In the genomic region with DNA sequence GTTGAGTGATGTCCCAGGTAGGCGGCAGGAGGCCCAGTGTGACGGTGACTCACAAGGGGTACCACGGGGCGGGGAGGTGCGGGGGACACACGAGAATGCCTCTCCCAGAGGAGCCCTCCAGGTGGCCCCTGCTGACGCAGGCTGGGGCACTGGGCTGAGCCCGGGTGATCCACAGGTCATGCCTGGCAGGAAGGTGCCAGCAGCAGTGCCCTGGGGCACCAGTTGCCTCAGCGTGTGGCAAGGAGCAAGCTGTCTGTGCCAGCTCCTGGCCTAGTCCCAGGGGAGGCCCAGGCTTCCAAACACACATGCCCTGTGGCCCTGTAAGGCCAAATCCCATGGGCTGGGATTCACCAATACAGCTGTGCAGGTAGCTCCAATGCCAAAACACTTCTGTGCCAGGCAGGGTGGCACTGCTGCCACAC, we compare ENCODE assay signal across 17 cellular contexts. TPM values are rescaled to one million over a fixed set of nuclear protein-coding genes. Genes with fewer than 3 reads are reported as not detected.
DNase-seq lines count a peak whose midpoint lies in the region; ATAC-seq and TF ChIP-seq lines count a peak whose summit lies in the region.
"Had no signal": no experiment of that assay in that cellular context is flagged by ENCODE, and none has a peak within 500 bp of the region (broad histone marks: within the 10 kb centered on the region; RNA-seq: fewer than 3 reads in every experiment).

No MANE protein-coding gene starts in this region.

- H3K27me3 Mint-ChIP-seq in Calu3 (ENCODE audit: unreplicated experiment) = no peaks in the 10 kb centered on the region
- H3K27me3 Mint-ChIP-seq in glutamatergic neuron (ENCODE audit: unreplicated experiment) = peaks cover 4% of the 10 kb centered on the region
- no peaks in the 10 kb centered on the region for H3K27me3 Mint-ChIP-seq in natural killer cell (ENCODE audit: low read depth in 2 of 2)
- H3K27me3 Mint-ChIP-seq: activated CD4-positive, alpha-beta T cell treated with anti-CD3 and anti-CD28 coated beads, Interleukin-2, amount 10 ng/mL, durations not matched to agents 24 days and 14 days; activated naive CD8-positive, alpha-beta T cell treated with anti-CD3 and anti-CD28 coated beads, Interleukin-2, amount 10 ng/mL, durations not matched to agents 7 days and 5 days; progenitor cell of endocrine pancreas had no signal

- H4K8ac ChIP-seq in trophoblast cell (ENCODE audit: low read depth, low read length) = no peak overlapping the region

- POLR2A ChIA-PET in Panc1 (lab: Charles Lee) = interaction anchor here (0.6 to 1.0 kb wide), 9 partner anchors 19 to 1638 kb away, joined by 3 to 8 read pairs (median 4); no protein-coding TSS in a partner anchor

- H3K4ac ChIP-seq in trophoblast cell (ENCODE audit: low read depth, low read length) = no peak overlapping the region

- no peak for TF ChIP-seq CTCF in Calu3 (IDR thresholded peaks at IDR 0.05; ENCODE audit: unreplicated experiment)
- TF ChIP-seq CTCF in Panc1 (IDR thresholded peaks at IDR 0.05) = no peak
- no peak for TF ChIP-seq CTCF in glutamatergic neuron (IDR thresholded peaks at IDR 0.05; ENCODE audit: partially characterized antibody, unreplicated experiment)
- no peak for TF ChIP-seq CTCF in natural killer cell (IDR thresholded peaks at IDR 0.05)

- no peak overlapping the region for H3K14ac ChIP-seq in trophoblast cell (ENCODE audit: low read length)

- intact Hi-C loops in Calu3 (cut with micrococcal nuclease; ENCODE audit: unreplicated experiment) (no loop called here), Panc1 (cut with micrococcal nuclease; ENCODE audit: unreplicated experiment) (no loop called here), natural killer cell (cut with micrococcal nuclease) (no loop called here)

- H2AK5ac ChIP-seq in trophoblast cell (ENCODE audit: low read length) = no peak overlapping the region

- no CpG with 5 or more reads among the region's 9 CpGs for WGBS in trophoblast cell (ENCODE audit: extremely low coverage, insufficient coverage, insufficient read length)

- H3K79me1 ChIP-seq in trophoblast cell (ENCODE audit: low read length) = no peaks in the 10 kb centered on the region

- H3K27ac Mint-ChIP-seq in Calu3 (ENCODE audit: unreplicated experiment) (peak overlapping the region; percentile 69), glutamatergic neuron (ENCODE audit: unreplicated experiment) (peak overlapping the region; percentile 39), natural killer cell (no peak overlapping the region)
- H3K27ac Mint-ChIP-seq: activated naive CD8-positive, alpha-beta T cell treated with anti-CD3 and anti-CD28 coated beads, Interleukin-2, amount 10 ng/mL, durations not matched to agents 7 days and 5 days had no signal

- H3K4me3 Mint-ChIP-seq in Calu3 (ENCODE audit: low read depth, unreplicated experiment) (peak overlapping the region; percentile 22), glutamatergic neuron (ENCODE audit: unreplicated experiment) (no peak overlapping the region), natural killer cell (no peak overlapping the region)
- H3K4me3 Mint-ChIP-seq: activated CD4-positive, alpha-beta T cell treated with anti-CD3 and anti-CD28 coated beads, Interleukin-2, amount 10 ng/mL, durations not matched to agents 24 days and 14 days; activated naive CD8-positive, alpha-beta T cell treated with anti-CD3 and anti-CD28 coated beads, Interleukin-2, amount 10 ng/mL, durations not matched to agents 7 days and 5 days had no signal

- no peak overlapping the region for H4K91ac ChIP-seq in trophoblast cell (ENCODE audit: low read depth, low read length)

- H4K12ac ChIP-seq in trophoblast cell (ENCODE audit: low read depth, low read length) = no peak overlapping the region

- H3K23ac ChIP-seq in trophoblast cell (ENCODE audit: low read length) = no peak overlapping the region

- H3K27ac ChIP-seq in Panc1 (ENCODE audit: low read length) (no peak overlapping the region), trophoblast cell (ENCODE audit: low read depth, low read length) (no peak overlapping the region)
- H3K27ac ChIP-seq: SJCRH30 had no signal

- peaks cover 44% of the 10 kb centered on the region for H3K36me3 ChIP-seq in Panc1 (ENCODE audit: control insufficient read depth, insufficient read depth, low read length)
- peaks cover 28 to 31% of the 10 kb centered on the region in 2 experiments for H3K36me3 ChIP-seq in trophoblast cell (ENCODE audit: control insufficient read depth in 1 of 2, insufficient read depth in 2 of 2, low read length in 2 of 2)

- ATAC-seq in Panc1 (peak; percentile 51), GM21367 (IDR thresholded peaks at IDR 0.05; ENCODE audit: unreplicated experiment) (no peak), natural killer cell (no peak)

- H3K9me3 ChIP-seq in Panc1 (ENCODE audit: control insufficient read depth, insufficient read depth, low read depth, low read length) (no peaks in the 10 kb centered on the region), trophoblast cell (ENCODE audit: insufficient read depth, low read depth, low read length) (no peaks in the 10 kb centered on the region)
- H3K9me3 ChIP-seq: SJCRH30 had no signal

- H3K4me1 Mint-ChIP-seq in Calu3 (ENCODE audit: low read depth, unreplicated experiment) (peaks cover 28% of the 10 kb centered on the region), glutamatergic neuron (ENCODE audit: low read depth, unreplicated experiment) (peaks cover 7% of the 10 kb centered on the region), natural killer cell (peaks cover 48 to 73% of the 10 kb centered on the region in 2 donors)

- CTCF ChIA-PET in Calu3 (lab: Charles Lee) (interaction anchor here (0.8 kb wide), 1 partner anchor 40 kb away, joined by 4 read pairs; no protein-coding TSS in a partner anchor), Panc1 (lab: Charles Lee) (interaction anchor here (0.6 to 2.4 kb wide), 7 partner anchors 10 to 817 kb away, joined by 3 to 15 read pairs (median 4); no protein-coding TSS in a partner anchor)

- H3K27me3 ChIP-seq in Panc1 (ENCODE audit: control insufficient read depth, insufficient read depth, low read length) = no peaks in the 10 kb centered on the region
- no peaks in the 10 kb centered on the region for H3K27me3 ChIP-seq in trophoblast cell (ENCODE audit: insufficient read depth, low read length)
- H3K27me3 ChIP-seq: SJCRH30 had no signal

- H3K4me1 ChIP-seq in Panc1 (ENCODE audit: control insufficient read depth, insufficient read depth, low read length) (peaks cover 12% of the 10 kb centered on the region), trophoblast cell (ENCODE audit: control insufficient read depth in 1 of 2, insufficient read depth in 2 of 2, low read length in 2 of 2) (no peaks in the 10 kb centered on the region)

- no peaks in the 10 kb centered on the region for H3K79me2 ChIP-seq in trophoblast cell (ENCODE audit: control insufficient read depth, insufficient read depth, low read length, poor library complexity)

- no peak overlapping the region for H2BK120ac ChIP-seq in trophoblast cell (ENCODE audit: insufficient read depth, low read length, poor library complexity)

- H3K36me3 Mint-ChIP-seq in Calu3 (ENCODE audit: insufficient read depth, unreplicated experiment) = peaks cover 36% of the 10 kb centered on the region
- no peaks in the 10 kb centered on the region for H3K36me3 Mint-ChIP-seq in glutamatergic neuron (ENCODE audit: unreplicated experiment)
- H3K36me3 Mint-ChIP-seq in natural killer cell = peaks cover 6% of the 10 kb centered on the region

- H2BK12ac ChIP-seq in trophoblast cell (ENCODE audit: low read length) = no peak overlapping the region

- H2BK5ac ChIP-seq in trophoblast cell (ENCODE audit: low read depth, low read length, poor library complexity) = no peak overlapping the region

- BruUV-seq in Calu3 (replicated peaks; lab: Mats Ljungman, UMichigan) (no TSS peak), Panc1 (replicated peaks; lab: Mats Ljungman, UMichigan) (no TSS peak)

- peak overlapping the region; percentile 61 for H3K18ac ChIP-seq in trophoblast cell (ENCODE audit: low read length)

- H3K9ac ChIP-seq in trophoblast cell (ENCODE audit: low read length) = no peak overlapping the region

- H3K9me3 Mint-ChIP-seq in Calu3 (ENCODE audit: low read depth, unreplicated experiment) (no peaks in the 10 kb centered on the region), glutamatergic neuron (ENCODE audit: unreplicated experiment) (peaks cover 6% of the 10 kb centered on the region), natural killer cell (no peaks in the 10 kb centered on the region)
- H3K9me3 Mint-ChIP-seq: activated CD4-positive, alpha-beta T cell treated with anti-CD3 and anti-CD28 coated beads, Interleukin-2, amount 10 ng/mL, durations not matched to agents 24 days and 14 days; activated naive CD8-positive, alpha-beta T cell treated with anti-CD3 and anti-CD28 coated beads, Interleukin-2, amount 10 ng/mL, durations not matched to agents 7 days and 5 days had no signal

- no peak overlapping the region for H2AFZ ChIP-seq in trophoblast cell (ENCODE audit: insufficient read depth, low read length, poor library complexity)

- H3K4me2 ChIP-seq in trophoblast cell (ENCODE audit: low read length) = no peak overlapping the region

- H3K4me3 ChIP-seq in Panc1 (ENCODE audit: low read depth in 2 of 2, low read length in 2 of 2) = no peak overlapping the region
- no peak overlapping the region for H3K4me3 ChIP-seq in trophoblast cell (ENCODE audit: low read depth, low read length)
- H3K4me3 ChIP-seq: SJCRH30 had no signal

- DNase-seq in Calu3 = peak; percentile 83
- no peak for DNase-seq in Panc1 (ENCODE audit: low read depth, low spot score)
- no peak for DNase-seq in glutamatergic neuron
- DNase-seq in trophoblast cell = no peak
- DNase-seq in HUDEP-2 (lab: John Stamatoyannopoulos, UW; ENCODE audit: unreplicated experiment in 76 of 76) = no peak
- no peak for DNase-seq in NCI-H2107 (lab: John Stamatoyannopoulos, UW)
- no peak for DNase-seq in natural killer cell
- DNase-seq: activated CD4-positive, alpha-beta T cell treated with anti-CD3 and anti-CD28 coated beads, Interleukin-2, amount 10 ng/mL, durations not matched to agents 24 days and 14 days; activated naive CD8-positive, alpha-beta T cell treated with anti-CD3 and anti-CD28 coated beads, Interleukin-2, amount 10 ng/mL, durations not matched to agents 7 days and 5 days; caudate nucleus; NCI-H187 treated with DMSO at 0.1 percent for 48 hours; SJCRH30; T1000 had no signal

- in situ Hi-C loops in Panc1 (cut with HindIII; ENCODE audit: low pct_unique_long_range_greater_than_20kb, low sequenced_read_pairs) = no loop called here

RNA-seq across cellular contexts. Expression of a gene that starts 28.0 kb away (rescaled TPM):
- 179 and 182 TPM in 2 replicates for total RNA-seq in Calu3 (2022)
- total RNA-seq in Panc1 (2021; ENCODE audit: unreplicated experiment) = 2,376 TPM
- 2,447 TPM for polyA plus RNA-seq in Panc1 (2012; ENCODE audit: insufficient read length)
- total RNA-seq in glutamatergic neuron (ENCODE audit: unreplicated experiment) = 197 TPM
- polyA plus RNA-seq in trophoblast cell (2013) = 118 and 120 TPM in 2 replicates
- 100 to 1,000 TPM; 234 to 292 (median 261) TPM for total RNA-seq in natural killer cell

RNA-seq across cellular contexts. Expression of a gene that starts 30.6 kb away (rescaled TPM):
- total RNA-seq in Calu3 (2022) (0.83 and 0.94 TPM in 2 replicates), Panc1 (2021; ENCODE audit: unreplicated experiment) (3.0 TPM), glutamatergic neuron (ENCODE audit: unreplicated experiment) (2.3 TPM), natural killer cell (1 to 10 TPM; 1.2 to 1.8 (median 1.2) TPM)
- polyA plus RNA-seq in Panc1 (2012; ENCODE audit: insufficient read length) = 4.4 TPM
- 0.46 and 0.49 TPM in 2 replicates for polyA plus RNA-seq in trophoblast cell (2013)
- total RNA-seq: endothelial cell of umbilical vein, SJCRH30 had no signal
- polyA plus RNA-seq: endothelial cell of umbilical vein had no signal

RNA-seq across cellular contexts. Expression of a gene that starts 38.9 kb away (rescaled TPM):
- total RNA-seq in Calu3 (2022) (not detected in 2 replicates), Panc1 (2021; ENCODE audit: unreplicated experiment) (2.3 TPM), glutamatergic neuron (ENCODE audit: unreplicated experiment) (19.5 TPM), natural killer cell (not detected)
- 1.8 TPM for polyA plus RNA-seq in Panc1 (2012; ENCODE audit: insufficient read length)
- polyA plus RNA-seq in trophoblast cell (2013) = not detected in 2 replicates
- total RNA-seq: activated CD4-positive, alpha-beta T cell treated with anti-CD3 and anti-CD28 coated beads, Interleukin-2, amount 10 ng/mL, durations not matched to agents 24 days and 14 days; activated naive CD8-positive, alpha-beta T cell treated with anti-CD3 and anti-CD28 coated beads, Interleukin-2, amount 10 ng/mL, durations not matched to agents 7 days and 5 days; endothelial cell of umbilical vein; progenitor cell of endocrine pancreas; SJCRH30 had no signal
- polyA plus RNA-seq: endothelial cell of umbilical vein, keratinocyte had no signal

Comparison
In these comparisons a context has a peak if more than half of its experiments do, and no peak if none do; other contexts are left out.
1. H3K27ac Mint-ChIP-seq: peak in Calu3 (single experiment) and glutamatergic neuron (single experiment); none in natural killer cell (0 of 2).